ENCODE assay signal across 24 cellular contexts in the genomic region with DNA sequence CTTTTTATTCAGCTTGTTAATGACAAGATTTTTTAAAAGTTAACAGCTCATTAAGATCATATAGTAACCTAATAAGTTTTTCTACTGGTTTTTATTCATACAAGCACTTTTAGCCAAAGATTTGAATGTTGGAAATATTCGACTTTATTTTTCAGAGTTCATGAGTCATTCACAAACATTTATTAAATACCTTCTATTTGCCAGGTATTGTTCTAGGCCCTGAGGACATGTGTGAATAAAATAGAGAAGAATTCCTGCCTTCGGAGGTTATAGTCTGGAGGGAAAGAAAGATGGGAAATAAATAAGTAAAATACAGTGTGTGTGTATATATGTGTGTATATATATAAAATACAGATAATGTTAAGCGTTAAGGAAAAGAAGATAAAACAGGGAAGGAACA. TPM values are rescaled to one million over a fixed set of nuclear protein-coding genes. Genes with fewer than 3 reads are reported as not detected.
DNase-seq lines count a peak whose midpoint lies in the region; ATAC-seq, FAIRE-seq and TF ChIP-seq lines count a peak whose summit lies in the region.
"Had no signal": no experiment of that assay in that cellular context is flagged by ENCODE, and none has a peak within 500 bp of the region (broad histone marks: within the 10 kb centered on the region; RNA-seq: fewer than 3 reads in every experiment).

No MANE protein-coding gene starts in this region.

- CTCF ChIA-PET in MCF 10A (lab: Yijun Ruan, JAX) (no interaction called here), GM12878 (lab: Yijun Ruan, JAX) (interaction anchor here (0.9 to 1.2 kb wide), 2 partner anchors 29 to 786 kb away, joined by 3 read pairs; no protein-coding TSS in a partner anchor)

- DNase-seq in MCF 10A (ENCODE audit: unreplicated experiment) (peak; percentile 6), breast epithelium (ENCODE audit: low spot score in 2 of 2) (no peak), GM12878 (ENCODE audit: low read depth, low spot score) (no peak), fibroblast of the aortic adventitia (ENCODE audit: low read depth) (peak; percentile 10), transverse colon (no peak), CD14-positive monocyte (ENCODE audit: low spot score) (no peak), mesenchymal stem cell (no peak), ureter (ENCODE audit: low spot score) (no peak)
- DNase-seq: Calu3; CD8-positive, alpha-beta T cell; DMS153; IMR-90; NCI-H1694; NCI-H2081 treated with DMSO at 0.1 percent for 48 hours; NCI-H2171 treated with DMSO at 0.1 percent for 48 hours; NCI-H446; NCI-H526; SHP77 treated with DMSO at 0.1 percent for 48 hours had no signal

- POLR2A ChIA-PET in MCF 10A (lab: Yijun Ruan, JAX) = interaction anchor here (0.7 to 1.4 kb wide), 4 partner anchors 8 to 31 kb away, joined by 3 to 8 read pairs (median 4); a partner anchor contains a TSS
- POLR2A ChIA-PET in GM12878 (lab: Charles Lee) = no interaction called here

- RAD21 ChIA-PET in GM12878 (lab: Charles Lee; ENCODE audit: unreplicated experiment) = no interaction called here

- no peak overlapping the region for H3K27ac ChIP-seq in breast epithelium
- H3K27ac ChIP-seq in GM12878 (ENCODE audit: control insufficient read depth, insufficient read depth) = no peak overlapping the region
- H3K27ac ChIP-seq in transverse colon = no peak overlapping the region
- H3K27ac ChIP-seq in mesenchymal stem cell (ENCODE audit: low read length, poor library complexity, severe bottlenecking) = no peak overlapping the region
- H3K27ac ChIP-seq: 22Rv1; BLaER1 treated with 17β-estradiol and CSF1 and Interleukin-3, amounts not matched to agents 10 nM and 100 nM; SK-N-MC had no signal

- H3K27ac Mint-ChIP-seq in MCF 10A (ENCODE audit: low read depth, unreplicated experiment) (peak overlapping the region; percentile 89), CD14-positive monocyte (no peak overlapping the region)
- H3K27ac Mint-ChIP-seq: CD8-positive, alpha-beta T cell; GM23338 had no signal

- H3K79me1 ChIP-seq in mesenchymal stem cell (replicated peaks; ENCODE audit: low read length, poor library complexity, severe bottlenecking) = peaks cover 14% of the 10 kb centered on the region

- TF ChIP-seq RAD21 in GM12878 (IDR thresholded peaks at IDR 0.05; ENCODE audit: insufficient read depth, low read depth, low read length) = no peak

- H3K4me3 Mint-ChIP-seq in MCF 10A (ENCODE audit: unreplicated experiment) (no peak overlapping the region), CD14-positive monocyte (no peak overlapping the region)
- H3K4me3 Mint-ChIP-seq: CD8-positive, alpha-beta T cell; GM23338 had no signal

- H3K4me1 ChIP-seq in breast epithelium (no peaks in the 10 kb centered on the region), GM12878 (ENCODE audit: control insufficient read depth, insufficient read depth, low read length) (no peaks in the 10 kb centered on the region), transverse colon (no peaks in the 10 kb centered on the region), mesenchymal stem cell (ENCODE audit: control insufficient read depth, insufficient read depth, low read depth, low read length) (no peaks in the 10 kb centered on the region)

- ATAC-seq in GM12878 = no peak
- ATAC-seq: CD8-positive, alpha-beta T cell; GM23338 had no signal

- in situ Hi-C loops in GM12878 (cut with MboI) (no loop called here), transverse colon (cut with MboI; ENCODE audit: low pct_ligation_motif_present in 1 of 4, low pct_unique_long_range_greater_than_20kb in 1 of 4, low sequenced_read_pairs in 3 of 4) (no loop called here)

- H3K36me3 ChIP-seq in breast epithelium (no peaks in the 10 kb centered on the region), GM12878 (ENCODE audit: control insufficient read depth in 2 of 2, insufficient read depth in 2 of 2, low read length in 1 of 2) (peaks cover 0 to 22% of the 10 kb centered on the region in 2 experiments; a peak in 3 of 4 replicates), transverse colon (peaks cover 0 to 77% (median 35%) of the 10 kb centered on the region in 4 donors), mesenchymal stem cell (ENCODE audit: control insufficient read depth in 1 of 2, insufficient read depth in 2 of 2, low read depth in 1 of 2, low read length in 2 of 2) (peaks cover 13 to 90% of the 10 kb centered on the region in 2 experiments)

- no peak overlapping the region for H3K4ac ChIP-seq in mesenchymal stem cell (ENCODE audit: low read depth in 1 of 2, low read length in 2 of 2)

- H3K4me3 ChIP-seq in breast epithelium (no peak overlapping the region), GM12878 (no peak overlapping the region), fibroblast of the aortic adventitia (ENCODE audit: low read depth, low read length) (no peak overlapping the region), transverse colon (no peak overlapping the region), mesenchymal stem cell (ENCODE audit: insufficient read depth in 1 of 2, low read depth in 1 of 2, low read length in 2 of 2) (no peak overlapping the region)
- H3K4me3 ChIP-seq: BLaER1 treated with 17β-estradiol and CSF1 and Interleukin-3, amounts not matched to agents 10 nM and 100 nM; GM23338; SK-N-MC had no signal

- H4K20me1 ChIP-seq in GM12878 (ENCODE audit: control insufficient read depth, insufficient read depth) = no peaks in the 10 kb centered on the region

- no peak for TF ChIP-seq CTCF in MCF 10A (IDR thresholded peaks at IDR 0.05; ENCODE audit: unreplicated experiment)
- TF ChIP-seq CTCF in breast epithelium (IDR thresholded peaks at IDR 0.05) = no peak
- no peak for TF ChIP-seq CTCF in GM12878 (IDR thresholded peaks at IDR 0.05 in 2 of 3, conservative IDR thresholded peaks at IDR 0.05 in 1 of 3; ENCODE audit: control insufficient read depth in 2 of 3, extremely low read depth in 1 of 3, insufficient read depth in 1 of 3, low read depth in 3 of 3, low read length in 3 of 3)
- TF ChIP-seq CTCF in fibroblast of the aortic adventitia (IDR thresholded peaks at IDR 0.05; ENCODE audit: insufficient read depth, low read length) = no peak
- TF ChIP-seq CTCF in transverse colon (IDR thresholded peaks at IDR 0.05) = no peak
- no peak for TF ChIP-seq CTCF in CD14-positive monocyte (IDR thresholded peaks at IDR 0.05)

- H3K9ac ChIP-seq in GM12878 (ENCODE audit: control insufficient read depth, insufficient read depth, low read length) (no peak overlapping the region), mesenchymal stem cell (ENCODE audit: low read length) (no peak overlapping the region)
- H3K9ac ChIP-seq: BLaER1 treated with 17β-estradiol and CSF1 and Interleukin-3, amounts not matched to agents 10 nM and 100 nM had no signal

- no peak overlapping the region for H3K23ac ChIP-seq in mesenchymal stem cell (ENCODE audit: low read length in 2 of 2)

- no peak overlapping the region for H3K18ac ChIP-seq in mesenchymal stem cell (ENCODE audit: low read depth in 1 of 2, low read length in 2 of 2)

- no peaks in the 10 kb centered on the region for H3K79me2 ChIP-seq in GM12878 (ENCODE audit: control insufficient read depth, insufficient read depth, low read length)

- TF ChIP-seq POLR2A in breast epithelium (IDR thresholded peaks at IDR 0.05) = no peak
- no peak for TF ChIP-seq POLR2A in GM12878 (IDR thresholded peaks at IDR 0.05; ENCODE audit: low read depth, low read length)
- TF ChIP-seq POLR2A in transverse colon (IDR thresholded peaks at IDR 0.05) = no peak

- H3K14ac ChIP-seq in mesenchymal stem cell (ENCODE audit: low read length in 2 of 2) = no peak overlapping the region

- FAIRE-seq in GM12878 (lab: Jason Lieb, UNC) = no peak
- FAIRE-seq: G401.6, GM18507 had no signal

- no peak overlapping the region for H4K91ac ChIP-seq in mesenchymal stem cell (ENCODE audit: low read length)

- H3K27me3 Mint-ChIP-seq in MCF 10A (ENCODE audit: insufficient read depth, unreplicated experiment) (no peaks in the 10 kb centered on the region), CD14-positive monocyte (ENCODE audit: low read depth in 3 of 3) (no peaks in the 10 kb centered on the region)

- no peak for TF ChIP-seq EP300 in GM12878 (IDR thresholded peaks at IDR 0.05; ENCODE audit: borderline replicate concordance in 1 of 2, control insufficient read depth in 1 of 2, low read depth in 2 of 2, low read length in 2 of 2)
- TF ChIP-seq EP300 in transverse colon (IDR thresholded peaks at IDR 0.05; ENCODE audit: low read depth) = no peak

- H2BK120ac ChIP-seq in mesenchymal stem cell (ENCODE audit: low read depth, low read length) = no peak overlapping the region

- H3K9me3 Mint-ChIP-seq in MCF 10A (ENCODE audit: unreplicated experiment) (no peaks in the 10 kb centered on the region), CD14-positive monocyte (no peaks in the 10 kb centered on the region)
- H3K9me3 Mint-ChIP-seq: CD8-positive, alpha-beta T cell; GM23338 had no signal

- H2BK5ac ChIP-seq in mesenchymal stem cell (ENCODE audit: low read depth, low read length, poor library complexity, severe bottlenecking) = no peak overlapping the region

- H2BK12ac ChIP-seq in mesenchymal stem cell (ENCODE audit: low read length in 2 of 2) = no peak overlapping the region

- BruUV-seq in MCF 10A (replicated peaks; lab: Mats Ljungman, UMichigan) = no TSS peak
- TSS peak; percentile 14 for BruUV-seq in GM12878 (replicated peaks; lab: Mats Ljungman, UMichigan)

- H3K4me1 Mint-ChIP-seq in MCF 10A (ENCODE audit: insufficient read depth, unreplicated experiment) = peaks cover 20% of the 10 kb centered on the region
- no peaks in the 10 kb centered on the region for H3K4me1 Mint-ChIP-seq in CD14-positive monocyte

- H3K4me2 ChIP-seq in GM12878 (ENCODE audit: control insufficient read depth, insufficient read depth) = no peak overlapping the region
- no peak overlapping the region for H3K4me2 ChIP-seq in mesenchymal stem cell (ENCODE audit: low read length, poor library complexity, severe bottlenecking)
- H3K4me2 ChIP-seq: BLaER1 treated with 17β-estradiol and CSF1 and Interleukin-3, amounts not matched to agents 10 nM and 100 nM; GM23338 had no signal

- SMC1A ChIA-PET in GM12878 (lab: Charles Lee; ENCODE audit: uncharacterized antibody, unreplicated experiment) = no interaction called here

- H3K9me3 ChIP-seq in breast epithelium = no peaks in the 10 kb centered on the region
- H3K9me3 ChIP-seq in GM12878 (replicated peaks; ENCODE audit: control insufficient read depth, insufficient read depth, low read length) = no peaks in the 10 kb centered on the region
- H3K9me3 ChIP-seq in transverse colon = no peaks in the 10 kb centered on the region
- no peaks in the 10 kb centered on the region for H3K9me3 ChIP-seq in mesenchymal stem cell (ENCODE audit: control insufficient read depth, low read length)
- H3K9me3 ChIP-seq: BLaER1 treated with 17β-estradiol and CSF1 and Interleukin-3, amounts not matched to agents 10 nM and 100 nM had no signal

- no peak overlapping the region for H2BK15ac ChIP-seq in mesenchymal stem cell (ENCODE audit: low read depth, poor library complexity, severe bottlenecking)

- WGBS in GM12878 (ENCODE audit: insufficient coverage, insufficient replicate concordance, low lambda C conversion rate, missing lambda C conversion rate) = 95% methylated on average over 3 of the region's 3 CpGs
- 86 to 97% methylated on average over 3 of the region's 3 CpGs for WGBS in transverse colon (ENCODE audit: low coverage in 1 of 2), 2 donors
- 97% methylated on average over 2 of the region's 3 CpGs for WGBS in mesenchymal stem cell

- intact Hi-C loops in MCF 10A (cut with micrococcal nuclease) (no loop called here), breast epithelium (cut with DNase I; ENCODE audit: low total_unique reads) (loop anchor here (10.0 kb wide), 1 partner anchor 1240 kb away; no protein-coding TSS in a partner anchor), GM12878 (cut with micrococcal nuclease; ENCODE audit: unreplicated experiment) (no loop called here), transverse colon (cut with DNase I; ENCODE audit: low total_unique reads) (no loop called here), CD14-positive monocyte (cut with micrococcal nuclease) (no loop called here)

- no peak overlapping the region for H2AFZ ChIP-seq in GM12878 (ENCODE audit: control insufficient read depth, low read depth, low read length)
- no peak overlapping the region for H2AFZ ChIP-seq in mesenchymal stem cell (ENCODE audit: low read depth, low read length)
- H2AFZ ChIP-seq: GM23338 had no signal

- no peaks in the 10 kb centered on the region for H3K27me3 ChIP-seq in breast epithelium
- H3K27me3 ChIP-seq in GM12878 (replicated peaks in 1 of 2; ENCODE audit: control insufficient read depth in 2 of 2, insufficient read depth in 2 of 2, low read length in 1 of 2) = no peaks in the 10 kb centered on the region
- H3K27me3 ChIP-seq in transverse colon = no peaks in the 10 kb centered on the region
- no peaks in the 10 kb centered on the region for H3K27me3 ChIP-seq in mesenchymal stem cell (ENCODE audit: control insufficient read depth in 1 of 2, insufficient read depth in 1 of 2, low read length in 2 of 2)
- H3K27me3 ChIP-seq: BLaER1 treated with 17β-estradiol and CSF1 and Interleukin-3, amounts not matched to agents 10 nM and 100 nM had no signal

- no peak overlapping the region for H2AK5ac ChIP-seq in mesenchymal stem cell (ENCODE audit: low read length, severe bottlenecking)

- peaks cover 76% of the 10 kb centered on the region for H3K36me3 Mint-ChIP-seq in MCF 10A (ENCODE audit: insufficient read depth, unreplicated experiment)
- H3K36me3 Mint-ChIP-seq in CD14-positive monocyte = peaks cover 85 to 95% of the 10 kb centered on the region in 2 donors

- no peak overlapping the region for H4K8ac ChIP-seq in mesenchymal stem cell (ENCODE audit: low read length)

RNA-seq across cellular contexts. Expression of a gene that starts 31.5 kb away (rescaled TPM):
- total RNA-seq in MCF 10A (2022) = 35.5 and 37.0 TPM in 2 replicates
- total RNA-seq in breast epithelium = 100 to 1,000 TPM in 1 of 3 donors, 10 to 100 TPM in 2; 51.2 to 105 (median 64.2) TPM
- 987 and 1,060 TPM in 2 replicates for total RNA-seq in GM12878 (2013; cell fraction: nucleolus; rRNA removed)
- 56.9 and 68.0 TPM in 2 replicates for total RNA-seq in GM12878 (2014; rRNA removed)
- total RNA-seq in GM12878 (2014; rRNA removed; fragmentation: Illumina TruSeq; extraction: Trizol) = 63.3 and 66.0 TPM in 2 replicates
- total RNA-seq in GM12878 (2021) = 54.2 and 54.6 TPM in 2 replicates
- 30.7 TPM for polyA plus RNA-seq in GM12878 (2011; ENCODE audit: low read depth)
- polyA plus RNA-seq in GM12878 (2011; rRNA removed) = 157 and 230 TPM in 2 replicates
- polyA plus RNA-seq in GM12878 (2011; cell fraction: cytosol; rRNA removed) = 33.7 and 38.4 TPM in 2 replicates
- 370 and 587 TPM in 2 replicates for polyA plus RNA-seq in GM12878 (2011; cell fraction: nucleus; rRNA removed)
- polyA plus RNA-seq in GM12878 (2012) = 42.7 and 63.7 TPM in 2 replicates
- 56.9 and 76.0 TPM in 2 replicates for polyA plus RNA-seq in GM12878 (2014; fragmentation: Illumina TruSeq; extraction: Trizol)
- 10 to 100 TPM; 11.8 to 12.8 TPM for polyA plus RNA-seq in GM12878 (2014; fragmentation: Nextera tagmentation; extraction: Ambion mirVana)
- polyA plus RNA-seq in GM12878 (2014; rRNA removed) = 53.2 and 62.9 TPM in 2 replicates
- 10 to 100 TPM; 34.7 to 37.4 TPM for polyA plus RNA-seq in GM12878 (2016; fragmentation: Nextera tagmentation; extraction: Ambion mirVana)
- polyA minus RNA-seq in GM12878 (2011; rRNA and poly(A)+ RNA removed) = 102 and 152 TPM in 2 replicates
- polyA minus RNA-seq in GM12878 (2011; cell fraction: cytosol; rRNA and poly(A)+ RNA removed) = 29.8 and 41.3 TPM in 2 replicates
- polyA minus RNA-seq in GM12878 (2011; cell fraction: nucleus; rRNA and poly(A)+ RNA removed) = 139 and 166 TPM in 2 replicates
- total RNA-seq in fibroblast of the aortic adventitia (ENCODE audit: low replicate concordance) = 43.0 and 58.6 TPM in 2 replicates
- 10 to 100 TPM; 23.9 to 58.6 (median 37.0) TPM for total RNA-seq in transverse colon
- polyA plus RNA-seq in CD14-positive monocyte = 1 to 10 TPM; 3.7 to 5.1 TPM
- 16.7 TPM for polyA plus RNA-seq in mesenchymal stem cell (2013, experiment 1 of 2)
- polyA plus RNA-seq in mesenchymal stem cell (2013, experiment 2 of 2) = 16.6 TPM
- 55.4 TPM for total RNA-seq in ureter

RNA-seq across cellular contexts. Expression of a gene that starts 45.8 kb away (rescaled TPM):
- total RNA-seq in MCF 10A (2022) (0.86 and 1.1 TPM in 2 replicates), breast epithelium (1 to 10 TPM in 1 of 3 donors, under 1 TPM in 2; 0.59 to 1.1 (median 0.66) TPM), GM12878 (2014; rRNA removed) (0.11 and 0.23 TPM in 2 replicates), GM12878 (2014; rRNA removed; fragmentation: Illumina TruSeq; extraction: Trizol) (0.18 and 0.41 TPM in 2 replicates), GM12878 (2021) (0.35 and 0.41 TPM in 2 replicates), fibroblast of the aortic adventitia (ENCODE audit: low replicate concordance) (1.2 and 1.8 TPM in 2 replicates), transverse colon (1 to 10 TPM in 2 of 4 donors, under 1 TPM in 2; 0.75 to 7.8 (median 1.0) TPM), ureter (2.9 TPM)
- 1.7 and 2.8 TPM in 2 replicates for total RNA-seq in GM12878 (2013; cell fraction: nucleolus; rRNA removed)
- polyA plus RNA-seq in GM12878 (2011; ENCODE audit: low read depth) = 0.33 TPM
- polyA plus RNA-seq in GM12878 (2011; rRNA removed) (0.09 and 0.23 TPM in 2 replicates), GM12878 (2014; fragmentation: Illumina TruSeq; extraction: Trizol) (0.13 and 0.14 TPM in 2 replicates), GM12878 (2014; fragmentation: Nextera tagmentation; extraction: Ambion mirVana) (under 1 TPM; 0.08 to 0.16 TPM), GM12878 (2014; rRNA removed) (0.31 and 0.52 TPM in 2 replicates), GM12878 (2016; fragmentation: Nextera tagmentation; extraction: Ambion mirVana) (1 to 10 TPM in 1 of 2 experiments, under 1 TPM in 1; 0.56 to 1.0 TPM), CD14-positive monocyte (under 1 TPM; 0.30 to 0.32 TPM)
- 0.10 and 0.12 TPM in 2 replicates for polyA plus RNA-seq in GM12878 (2011; cell fraction: cytosol; rRNA removed)
- polyA plus RNA-seq in GM12878 (2011; cell fraction: nucleus; rRNA removed) = 0.24 and 0.39 TPM in 2 replicates
- polyA plus RNA-seq in GM12878 (2012) = 0.63 and 0.93 TPM in 2 replicates
- 0.15 and 0.26 TPM in 2 replicates for polyA minus RNA-seq in GM12878 (2011; rRNA and poly(A)+ RNA removed)
- not detected in 2 replicates for polyA minus RNA-seq in GM12878 (2011; cell fraction: cytosol; rRNA and poly(A)+ RNA removed)
- polyA minus RNA-seq in GM12878 (2011; cell fraction: nucleus; rRNA and poly(A)+ RNA removed) = 0.24 and 0.57 TPM in 2 replicates
- 3.7 TPM for polyA plus RNA-seq in mesenchymal stem cell (2013, experiment 1 of 2)
- polyA plus RNA-seq in mesenchymal stem cell (2013, experiment 2 of 2) = 3.3 TPM

Comparison
In these comparisons a context has a peak if more than half of its experiments do, and no peak if none do; other contexts are left out.
1. DNase-seq: peak in MCF 10A (single experiment) and fibroblast of the aortic adventitia (single experiment); none in breast epithelium (0 of 2), GM12878 (single experiment), transverse colon (single experiment), CD14-positive monocyte (single experiment), mesenchymal stem cell (single experiment) and ureter (single experiment).